Comparison of ENCODE assay signal across 1 cellular context in the genomic region with DNA sequence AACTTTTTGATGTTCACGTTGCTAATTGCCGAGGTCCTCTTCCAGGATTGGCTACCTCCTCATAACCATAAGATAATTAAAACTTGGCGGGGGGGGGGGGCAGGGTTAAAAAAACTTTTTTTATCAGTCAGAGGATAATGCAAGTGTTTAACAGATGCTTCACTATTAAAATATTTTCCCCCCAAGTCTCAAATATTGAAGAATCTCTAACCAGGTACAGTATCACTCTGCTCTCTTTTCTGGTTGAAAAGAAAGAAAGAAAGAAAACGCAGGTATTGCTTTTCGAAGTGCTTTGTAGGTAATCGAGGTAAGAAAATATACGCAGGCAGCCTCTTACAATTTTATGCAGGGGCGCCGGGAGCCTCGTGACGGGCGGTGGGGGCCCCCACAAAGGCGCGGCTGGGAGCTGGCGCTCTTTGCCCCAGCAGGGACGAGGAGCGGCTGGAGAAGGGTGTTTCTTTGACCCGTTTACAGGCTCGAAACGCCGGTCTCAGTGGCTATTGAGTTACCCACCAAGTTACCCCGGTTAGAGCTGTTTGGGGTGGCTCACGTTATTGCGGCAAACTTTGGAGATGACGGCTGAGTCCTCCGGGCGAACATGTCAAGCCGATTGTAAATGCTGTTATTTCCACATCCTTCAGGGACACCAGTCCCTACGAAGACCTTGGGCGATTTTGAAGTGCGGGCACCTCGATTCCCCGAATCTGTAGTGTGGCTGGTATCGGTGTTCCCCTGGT.
TF ChIP-seq lines count a peak whose summit lies in the region.

No MANE protein-coding gene starts in this region.

TF ChIP-seq in H1, 55 proteins besides CTCF, POLR2A, EP300 and RAD21 (continued from another document):
- TF ChIP-seq, protein P1, sequence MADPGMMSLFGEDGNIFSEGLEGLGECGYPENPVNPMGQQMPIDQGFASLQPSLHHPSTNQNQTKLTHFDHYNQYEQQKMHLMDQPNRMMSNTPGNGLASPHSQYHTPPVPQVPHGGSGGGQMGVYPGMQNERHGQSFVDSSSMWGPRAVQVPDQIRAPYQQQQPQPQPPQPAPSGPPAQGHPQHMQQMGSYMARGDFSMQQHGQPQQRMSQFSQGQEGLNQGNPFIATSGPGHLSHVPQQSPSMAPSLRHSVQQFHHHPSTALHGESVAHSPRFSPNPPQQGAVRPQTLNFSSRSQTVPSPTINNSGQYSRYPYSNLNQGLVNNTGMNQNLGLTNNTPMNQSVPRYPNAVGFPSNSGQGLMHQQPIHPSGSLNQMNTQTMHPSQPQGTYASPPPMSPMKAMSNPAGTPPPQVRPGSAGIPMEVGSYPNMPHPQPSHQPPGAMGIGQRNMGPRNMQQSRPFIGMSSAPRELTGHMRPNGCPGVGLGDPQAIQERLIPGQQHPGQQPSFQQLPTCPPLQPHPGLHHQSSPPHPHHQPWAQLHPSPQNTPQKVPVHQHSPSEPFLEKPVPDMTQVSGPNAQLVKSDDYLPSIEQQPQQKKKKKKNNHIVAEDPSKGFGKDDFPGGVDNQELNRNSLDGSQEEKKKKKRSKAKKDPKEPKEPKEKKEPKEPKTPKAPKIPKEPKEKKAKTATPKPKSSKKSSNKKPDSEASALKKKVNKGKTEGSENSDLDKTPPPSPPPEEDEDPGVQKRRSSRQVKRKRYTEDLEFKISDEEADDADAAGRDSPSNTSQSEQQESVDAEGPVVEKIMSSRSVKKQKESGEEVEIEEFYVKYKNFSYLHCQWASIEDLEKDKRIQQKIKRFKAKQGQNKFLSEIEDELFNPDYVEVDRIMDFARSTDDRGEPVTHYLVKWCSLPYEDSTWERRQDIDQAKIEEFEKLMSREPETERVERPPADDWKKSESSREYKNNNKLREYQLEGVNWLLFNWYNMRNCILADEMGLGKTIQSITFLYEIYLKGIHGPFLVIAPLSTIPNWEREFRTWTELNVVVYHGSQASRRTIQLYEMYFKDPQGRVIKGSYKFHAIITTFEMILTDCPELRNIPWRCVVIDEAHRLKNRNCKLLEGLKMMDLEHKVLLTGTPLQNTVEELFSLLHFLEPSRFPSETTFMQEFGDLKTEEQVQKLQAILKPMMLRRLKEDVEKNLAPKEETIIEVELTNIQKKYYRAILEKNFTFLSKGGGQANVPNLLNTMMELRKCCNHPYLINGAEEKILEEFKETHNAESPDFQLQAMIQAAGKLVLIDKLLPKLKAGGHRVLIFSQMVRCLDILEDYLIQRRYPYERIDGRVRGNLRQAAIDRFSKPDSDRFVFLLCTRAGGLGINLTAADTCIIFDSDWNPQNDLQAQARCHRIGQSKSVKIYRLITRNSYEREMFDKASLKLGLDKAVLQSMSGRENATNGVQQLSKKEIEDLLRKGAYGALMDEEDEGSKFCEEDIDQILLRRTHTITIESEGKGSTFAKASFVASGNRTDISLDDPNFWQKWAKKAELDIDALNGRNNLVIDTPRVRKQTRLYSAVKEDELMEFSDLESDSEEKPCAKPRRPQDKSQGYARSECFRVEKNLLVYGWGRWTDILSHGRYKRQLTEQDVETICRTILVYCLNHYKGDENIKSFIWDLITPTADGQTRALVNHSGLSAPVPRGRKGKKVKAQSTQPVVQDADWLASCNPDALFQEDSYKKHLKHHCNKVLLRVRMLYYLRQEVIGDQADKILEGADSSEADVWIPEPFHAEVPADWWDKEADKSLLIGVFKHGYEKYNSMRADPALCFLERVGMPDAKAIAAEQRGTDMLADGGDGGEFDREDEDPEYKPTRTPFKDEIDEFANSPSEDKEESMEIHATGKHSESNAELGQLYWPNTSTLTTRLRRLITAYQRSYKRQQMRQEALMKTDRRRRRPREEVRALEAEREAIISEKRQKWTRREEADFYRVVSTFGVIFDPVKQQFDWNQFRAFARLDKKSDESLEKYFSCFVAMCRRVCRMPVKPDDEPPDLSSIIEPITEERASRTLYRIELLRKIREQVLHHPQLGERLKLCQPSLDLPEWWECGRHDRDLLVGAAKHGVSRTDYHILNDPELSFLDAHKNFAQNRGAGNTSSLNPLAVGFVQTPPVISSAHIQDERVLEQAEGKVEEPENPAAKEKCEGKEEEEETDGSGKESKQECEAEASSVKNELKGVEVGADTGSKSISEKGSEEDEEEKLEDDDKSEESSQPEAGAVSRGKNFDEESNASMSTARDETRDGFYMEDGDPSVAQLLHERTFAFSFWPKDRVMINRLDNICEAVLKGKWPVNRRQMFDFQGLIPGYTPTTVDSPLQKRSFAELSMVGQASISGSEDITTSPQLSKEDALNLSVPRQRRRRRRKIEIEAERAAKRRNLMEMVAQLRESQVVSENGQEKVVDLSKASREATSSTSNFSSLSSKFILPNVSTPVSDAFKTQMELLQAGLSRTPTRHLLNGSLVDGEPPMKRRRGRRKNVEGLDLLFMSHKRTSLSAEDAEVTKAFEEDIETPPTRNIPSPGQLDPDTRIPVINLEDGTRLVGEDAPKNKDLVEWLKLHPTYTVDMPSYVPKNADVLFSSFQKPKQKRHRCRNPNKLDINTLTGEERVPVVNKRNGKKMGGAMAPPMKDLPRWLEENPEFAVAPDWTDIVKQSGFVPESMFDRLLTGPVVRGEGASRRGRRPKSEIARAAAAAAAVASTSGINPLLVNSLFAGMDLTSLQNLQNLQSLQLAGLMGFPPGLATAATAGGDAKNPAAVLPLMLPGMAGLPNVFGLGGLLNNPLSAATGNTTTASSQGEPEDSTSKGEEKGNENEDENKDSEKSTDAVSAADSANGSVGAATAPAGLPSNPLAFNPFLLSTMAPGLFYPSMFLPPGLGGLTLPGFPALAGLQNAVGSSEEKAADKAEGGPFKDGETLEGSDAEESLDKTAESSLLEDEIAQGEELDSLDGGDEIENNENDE (IDR thresholded peaks at IDR 0.05; ENCODE audit: insufficient replicate concordance, low read length) = no peak
- TF ChIP-seq HDAC6 (IDR thresholded peaks at IDR 0.05; ENCODE audit: low read depth, low read length) (no peak), CBX8 (IDR thresholded peaks at IDR 0.05; ENCODE audit: borderline replicate concordance, low read depth, low read length) (peak; percentile 73; the same call in 1 of the 2 replicates), CTBP2 (IDR thresholded peaks at IDR 0.05; ENCODE audit: borderline replicate concordance, insufficient read depth, insufficient read length, low read length) (no peak), SUZ12 (IDR thresholded peaks at IDR 0.05; ENCODE audit: low read length) (no peak; the same call in 1 of the 2 replicates), SRF (IDR thresholded peaks at IDR 0.05; ENCODE audit: low read depth, low read length) (no peak), SAP30 (IDR thresholded peaks at IDR 0.05; ENCODE audit: insufficient read depth, insufficient replicate concordance, low read length) (no peak), NANOG (IDR thresholded peaks at IDR 0.05; ENCODE audit: insufficient read depth, low read depth, low read length, poor library complexity, severe bottlenecking) (no peak), RFX5 (IDR thresholded peaks at IDR 0.05; ENCODE audit: borderline replicate concordance, low read depth, low read length) (no peak), SIRT6 (IDR thresholded peaks at IDR 0.05; ENCODE audit: low read length) (no peak), KDM5A (IDR thresholded peaks at IDR 0.05; ENCODE audit: low read length) (no peak)
- TF ChIP-seq, protein P2, sequence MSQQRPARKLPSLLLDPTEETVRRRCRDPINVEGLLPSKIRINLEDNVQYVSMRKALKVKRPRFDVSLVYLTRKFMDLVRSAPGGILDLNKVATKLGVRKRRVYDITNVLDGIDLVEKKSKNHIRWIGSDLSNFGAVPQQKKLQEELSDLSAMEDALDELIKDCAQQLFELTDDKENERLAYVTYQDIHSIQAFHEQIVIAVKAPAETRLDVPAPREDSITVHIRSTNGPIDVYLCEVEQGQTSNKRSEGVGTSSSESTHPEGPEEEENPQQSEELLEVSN (IDR thresholded peaks at IDR 0.05) = no peak
